8 cellular contexts compared by ENCODE assay signal in genomic region chr9:71806916-71807315, GRCh38. TPM values are rescaled to one million over a fixed set of nuclear protein-coding genes. Genes with fewer than 3 reads are reported as not detected.
DNase-seq lines count a peak whose midpoint lies in the region; ATAC-seq and TF ChIP-seq lines count a peak whose summit lies in the region.

No MANE protein-coding gene starts in this region.

- no peak overlapping the region for H3K4me3 Mint-ChIP-seq in CD4-positive, alpha-beta T cell
- H3K4me3 Mint-ChIP-seq in stimulated activated effector memory CD8-positive, alpha-beta T cell treated with anti-CD3 and anti-CD28 coated beads, Interleukin-12 subunit alpha, Interleukin-12 subunit beta, amount 100 ng/mL, for 72 hours: no peak overlapping the region

- H3K4me1 ChIP-seq in lung (ENCODE audit: control insufficient read depth in 2 of 2, insufficient read depth in 2 of 2, low read length in 2 of 2): peaks cover 0 to 2% of the 10 kb centered on the region in 2 donors

- intact Hi-C loops in CD4-positive, alpha-beta T cell (cut with DNase I, micrococcal nuclease): loop anchor here (1.0 to 2.0 kb wide), 4 partner anchors 24 to 466 kb away; no protein-coding TSS in a partner anchor

- H3K9me3 Mint-ChIP-seq in CD4-positive, alpha-beta T cell: no peaks in the 10 kb centered on the region
- no peaks in the 10 kb centered on the region for H3K9me3 Mint-ChIP-seq in stimulated activated effector memory CD8-positive, alpha-beta T cell treated with anti-CD3 and anti-CD28 coated beads, Interleukin-12 subunit alpha, Interleukin-12 subunit beta, amount 100 ng/mL, for 72 hours

- no peak overlapping the region for H3K27ac Mint-ChIP-seq in CD4-positive, alpha-beta T cell
- H3K27ac Mint-ChIP-seq in stimulated activated effector memory CD8-positive, alpha-beta T cell treated with anti-CD3 and anti-CD28 coated beads, Interleukin-12 subunit alpha, Interleukin-12 subunit beta, amount 100 ng/mL, for 72 hours: no peak overlapping the region

- H3K9me3 ChIP-seq in CD4-positive, alpha-beta T cell (ENCODE audit: control insufficient read depth, low read length): no peaks in the 10 kb centered on the region
- H3K9me3 ChIP-seq in lung (ENCODE audit: control insufficient read depth in 2 of 2, insufficient read depth in 1 of 2, low read length in 1 of 2): no peaks in the 10 kb centered on the region

- peak; percentile 90 for ATAC-seq in CD4-positive, alpha-beta T cell (ENCODE audit: poor library complexity)
- ATAC-seq in HG03280 (IDR thresholded peaks at IDR 0.05; ENCODE audit: unreplicated experiment): peak; percentile 91
- peak; percentile 92 for ATAC-seq in lung (ENCODE audit: insufficient read depth, low FRiP score)
- ATAC-seq in stimulated activated effector memory CD8-positive, alpha-beta T cell treated with anti-CD3 and anti-CD28 coated beads, Interleukin-12 subunit alpha, Interleukin-12 subunit beta, amount 100 ng/mL, for 72 hours: peak; percentile 92

- peak; percentile 31 to 58 (median 40) for DNase-seq in CD4-positive, alpha-beta T cell
- DNase-seq in GM19240 (ENCODE audit: insufficient read length, low spot score): peak; percentile 22
- DNase-seq in NCI-H345 (lab: John Stamatoyannopoulos, UW): peak; percentile 73
- DNase-seq in activated CD4-positive, alpha-beta T cell treated with anti-CD3 and anti-CD28 coated beads for 48 hours: peak; percentile 67
- DNase-seq in dermis microvascular lymphatic vessel endothelial cell (ENCODE audit: low read depth in 2 of 2): peak; percentile 57 to 79
- DNase-seq in lung (ENCODE audit: low spot score): peak; percentile 74
- peak; percentile 31 to 69 for DNase-seq in stimulated activated effector memory CD8-positive, alpha-beta T cell treated with anti-CD3 and anti-CD28 coated beads, Interleukin-12 subunit alpha, Interleukin-12 subunit beta, amount 100 ng/mL, for 72 hours (ENCODE audit: low spot score in 2 of 2)

- WGBS in lung, 2 donors: 0 to 11% methylated on average over 1 of the region's 1 CpG

- H3K27me3 ChIP-seq in CD4-positive, alpha-beta T cell (ENCODE audit: control insufficient read depth, insufficient read depth, low read length): no peaks in the 10 kb centered on the region
- H3K27me3 ChIP-seq in lung (ENCODE audit: control insufficient read depth, insufficient read depth): no peaks in the 10 kb centered on the region

- H3K27ac ChIP-seq in CD4-positive, alpha-beta T cell (ENCODE audit: low read depth, low read length): no peak overlapping the region
- no peak overlapping the region for H3K27ac ChIP-seq in lung (ENCODE audit: low read depth in 1 of 2, low read length in 1 of 2)

- peaks cover 14% of the 10 kb centered on the region for H3K4me1 Mint-ChIP-seq in CD4-positive, alpha-beta T cell (ENCODE audit: low read depth)
- H3K4me1 Mint-ChIP-seq in stimulated activated effector memory CD8-positive, alpha-beta T cell treated with anti-CD3 and anti-CD28 coated beads, Interleukin-12 subunit alpha, Interleukin-12 subunit beta, amount 100 ng/mL, for 72 hours: peaks cover 4% of the 10 kb centered on the region

- CTCF ChIA-PET in CD4-positive, alpha-beta T cell (lab: Charles Lee): interaction anchor here (0.7 to 6.7 kb wide), 14 partner anchors 9 to 218 kb away, joined by 3 to 34 read pairs (median 8); partner anchors contain the start of gene CEMIP2

- POLR2A ChIA-PET in CD4-positive, alpha-beta T cell (lab: Charles Lee): interaction anchor here (1.0 to 2.8 kb wide), 6 partner anchors 9 to 42 kb away, joined by 3 to 17 read pairs (median 7); partner anchors contain the start of gene CEMIP2

- H3K36me3 ChIP-seq in lung (ENCODE audit: control insufficient read depth in 2 of 2, insufficient read depth in 2 of 2, low read length in 2 of 2): no peaks in the 10 kb centered on the region

- H3K27me3 Mint-ChIP-seq in CD4-positive, alpha-beta T cell: no peaks in the 10 kb centered on the region

- peak; percentile 90 for TF ChIP-seq CTCF in CD4-positive, alpha-beta T cell (IDR thresholded peaks at IDR 0.05)
- peak; percentile 95 for TF ChIP-seq CTCF in lung (IDR thresholded peaks at IDR 0.05; ENCODE audit: control extremely low read depth, extremely low read depth)

- H3K4me3 ChIP-seq in lung: no peak overlapping the region

- H3K36me3 Mint-ChIP-seq in CD4-positive, alpha-beta T cell (ENCODE audit: low read depth): no peaks in the 10 kb centered on the region
- H3K36me3 Mint-ChIP-seq in stimulated activated effector memory CD8-positive, alpha-beta T cell treated with anti-CD3 and anti-CD28 coated beads, Interleukin-12 subunit alpha, Interleukin-12 subunit beta, amount 100 ng/mL, for 72 hours: no peaks in the 10 kb centered on the region

RNA-seq across cellular contexts. Expression of gene CEMIP2, which starts 38.6 kb away (rescaled TPM):
- 100 to 1,000 TPM; 301 to 305 TPM for total RNA-seq in CD4-positive, alpha-beta T cell
- total RNA-seq in dermis microvascular lymphatic vessel endothelial cell (258 and 645 TPM in 2 replicates), lung (100 to 1,000 TPM in 1 of 2 donors, 10 to 100 TPM in 1; 90.3 to 150 TPM)
- 10 to 100 TPM; 37.3 to 89.5 TPM for polyA plus RNA-seq in lung

Comparison
In these comparisons a context has a peak if more than half of its experiments do, and no peak if none do; other contexts are left out.
1. DNase-seq: peak in every context shown above with its lines; median percentile 74 in lung; 73 in NCI-H345; 68 in dermis microvascular lymphatic vessel endothelial cell; 67 in activated CD4-positive, alpha-beta T cell treated with anti-CD3 and anti-CD28 coated beads for 48 hours; 50 in stimulated activated effector memory CD8-positive, alpha-beta T cell treated with anti-CD3 and anti-CD28 coated beads, Interleukin-12 subunit alpha, Interleukin-12 subunit beta, amount 100 ng/mL, for 72 hours; 40 in CD4-positive, alpha-beta T cell; 22 in GM19240.